ENCODE assay signal across 8 cellular contexts in the genomic region with DNA sequence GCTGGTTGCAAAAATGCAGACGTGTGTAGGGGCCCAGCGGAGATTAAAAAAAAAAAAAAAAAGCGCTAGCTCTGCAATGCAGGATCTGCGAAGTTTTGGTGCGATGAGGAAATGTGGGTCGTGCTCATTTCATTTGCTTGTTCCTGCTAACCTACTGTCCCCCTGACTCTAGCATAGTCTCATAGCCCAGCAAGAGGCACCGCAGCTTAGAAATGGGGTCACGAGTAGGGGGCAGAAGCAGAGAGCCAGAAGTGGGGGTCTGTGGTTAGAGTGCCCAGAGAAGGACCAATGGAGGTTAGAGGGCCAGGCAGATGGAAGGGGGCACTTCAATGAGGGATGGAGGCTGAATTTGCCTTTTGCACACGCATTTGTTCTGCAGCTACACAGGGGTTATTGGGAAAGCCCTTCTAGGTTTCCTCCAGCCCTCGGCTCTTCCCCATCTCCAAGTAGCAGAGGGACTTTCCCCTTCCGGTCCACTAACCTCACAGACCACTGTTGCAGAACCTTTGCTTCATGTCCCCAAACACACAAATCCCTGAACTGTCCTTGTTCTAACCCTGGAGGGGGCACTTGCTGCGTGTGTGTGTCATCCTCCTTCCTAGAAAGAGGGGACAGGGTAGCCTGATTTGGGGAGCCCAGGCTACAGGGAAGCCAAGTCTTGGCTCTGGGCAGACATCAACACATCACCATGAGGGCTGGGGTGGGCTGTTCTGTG. TPM values are rescaled to one million over a fixed set of nuclear protein-coding genes. Genes with fewer than 3 reads are reported as not detected.
DNase-seq lines count a peak whose midpoint lies in the region; ATAC-seq and TF ChIP-seq lines count a peak whose summit lies in the region.

No MANE protein-coding gene starts in this region.

- no peak for TF ChIP-seq CTCF in left ventricle myocardium inferior (IDR thresholded peaks at IDR 0.05; ENCODE audit: borderline replicate concordance)
- peak in 1 of 3 donors; percentile 13 for TF ChIP-seq CTCF in breast epithelium (IDR thresholded peaks at IDR 0.05)

- TF ChIP-seq POLR2A in breast epithelium (IDR thresholded peaks at IDR 0.05) = no peak

- peak overlapping the region; percentile 72 for H3K9ac ChIP-seq in muscle layer of colon (ENCODE audit: low read length)

- intact Hi-C loops in left ventricle myocardium inferior (cut with micrococcal nuclease) (no loop called here), left ventricle myocardium superior (cut with micrococcal nuclease) (no loop called here), breast epithelium (cut with DNase I; ENCODE audit: low total_unique reads) (no loop called here), aorta (cut with DNase I) (loop anchor here in 1 of 2 donors (10.0 kb wide), 1 partner anchor 177 kb away; a partner anchor contains a TSS)

- WGBS in aorta, 2 donors = 37 to 48% methylated on average over 12 of the region's 12 CpGs

- DNase-seq in left ventricle myocardium inferior (peak; percentile 25), left ventricle myocardium superior (no peak), breast epithelium (ENCODE audit: low spot score in 2 of 2) (peak in 1 of 2 donors; percentile 37), aorta (peak in 1 of 2 donors; percentile 56), activated gamma-delta T cell (lab: John Stamatoyannopoulos, UW) (no peak)
- DNase-seq in effector CD8-positive, alpha-beta T cell (lab: John Stamatoyannopoulos, UW) = no peak

- no peaks in the 10 kb centered on the region for H3K27me3 ChIP-seq in left ventricle myocardium inferior (ENCODE audit: low read depth)
- no peaks in the 10 kb centered on the region for H3K27me3 ChIP-seq in breast epithelium
- no peaks in the 10 kb centered on the region for H3K27me3 ChIP-seq in muscle layer of colon (ENCODE audit: control insufficient read depth in 1 of 2, insufficient read depth in 2 of 2, low read length in 2 of 2)
- no peaks in the 10 kb centered on the region for H3K27me3 ChIP-seq in aorta (ENCODE audit: control insufficient read depth in 1 of 2, insufficient read depth in 2 of 2, low read length in 1 of 2)

- H3K36me3 ChIP-seq in left ventricle myocardium inferior = no peaks in the 10 kb centered on the region
- no peaks in the 10 kb centered on the region for H3K36me3 ChIP-seq in breast epithelium
- H3K36me3 ChIP-seq in muscle layer of colon (ENCODE audit: insufficient read depth, low read length) = no peaks in the 10 kb centered on the region
- H3K36me3 ChIP-seq in aorta (ENCODE audit: control insufficient read depth in 1 of 2, insufficient read depth in 2 of 2, low read length in 1 of 2) = no peaks in the 10 kb centered on the region

- H3K27ac ChIP-seq in left ventricle myocardium inferior (replicated peaks) (peak overlapping the region; percentile 100), breast epithelium (peak overlapping the region; percentile 98 to 99), muscle layer of colon (ENCODE audit: low read depth, low read length) (peak overlapping the region; percentile 92), aorta (ENCODE audit: low read depth in 1 of 2, low read length in 2 of 2) (peak overlapping the region; percentile 48 to 99)

- ATAC-seq in left ventricle myocardium superior (no peak), aorta (ENCODE audit: low FRiP score) (no peak), HG02938 (IDR thresholded peaks at IDR 0.05; ENCODE audit: unreplicated experiment) (no peak)

- H3K4me1 ChIP-seq in left ventricle myocardium inferior = peaks cover 100% of the 10 kb centered on the region
- peaks cover 13 to 72% of the 10 kb centered on the region in 2 donors for H3K4me1 ChIP-seq in breast epithelium
- peaks cover 96% of the 10 kb centered on the region for H3K4me1 ChIP-seq in muscle layer of colon (ENCODE audit: insufficient read depth, low read length)
- H3K4me1 ChIP-seq in aorta (ENCODE audit: control insufficient read depth in 1 of 2, insufficient read depth in 2 of 2, low read length in 2 of 2) = peaks cover 3 to 4% of the 10 kb centered on the region in 2 donors

- no peaks in the 10 kb centered on the region for H3K9me3 ChIP-seq in left ventricle myocardium inferior (replicated peaks)
- H3K9me3 ChIP-seq in breast epithelium = no peaks in the 10 kb centered on the region
- no peaks in the 10 kb centered on the region for H3K9me3 ChIP-seq in muscle layer of colon (ENCODE audit: low read length)
- H3K9me3 ChIP-seq in aorta (ENCODE audit: control insufficient read depth, low read length) = no peaks in the 10 kb centered on the region

- H3K4me3 ChIP-seq in left ventricle myocardium inferior (peak overlapping the region; percentile 26), breast epithelium (peak overlapping the region in 2 of 3 donors; percentile 15 to 38), muscle layer of colon (ENCODE audit: low read depth in 1 of 2, low read length in 2 of 2) (peak overlapping the region in 1 of 2 donors; percentile 54), aorta (ENCODE audit: low read length in 2 of 2) (no peak overlapping the region)

RNA-seq across cellular contexts. Expression of a gene that starts 7.0 kb away (rescaled TPM):
- total RNA-seq in left ventricle myocardium inferior (19.1 TPM), left ventricle myocardium superior (21.5 TPM), breast epithelium (10 to 100 TPM in 1 of 3 donors, 1 to 10 TPM in 2; 8.8 to 10.5 (median 9.2) TPM), aorta (10 to 100 TPM; 18.4 to 53.6 TPM)
- 10 to 100 TPM in 1 of 2 donors, 1 to 10 TPM in 1; 8.6 to 28.5 TPM for polyA plus RNA-seq in aorta

RNA-seq across cellular contexts. Expression of a gene that starts 14.3 kb away (rescaled TPM):
- total RNA-seq in left ventricle myocardium inferior = 39.8 TPM
- 49.1 TPM for total RNA-seq in left ventricle myocardium superior
- total RNA-seq in breast epithelium = 10 to 100 TPM; 49.3 to 79.3 (median 78.2) TPM
- total RNA-seq in aorta = 100 to 1,000 TPM in 1 of 2 donors, 10 to 100 TPM in 1; 81.0 to 100 TPM
- 100 to 1,000 TPM in 1 of 2 donors, 10 to 100 TPM in 1; 21.2 to 171 TPM for polyA plus RNA-seq in aorta

RNA-seq across cellular contexts. Expression of a gene that starts 32.9 kb away (rescaled TPM):
- total RNA-seq in left ventricle myocardium inferior = 44.0 TPM
- total RNA-seq in left ventricle myocardium superior = 48.1 TPM
- total RNA-seq in breast epithelium = 10 to 100 TPM; 57.4 to 67.0 (median 65.1) TPM
- 100 to 1,000 TPM; 115 to 116 TPM for total RNA-seq in aorta
- polyA plus RNA-seq in aorta = 10 to 100 TPM; 68.3 to 94.7 TPM

RNA-seq across cellular contexts. Expression of a gene that starts 44.7 kb away (rescaled TPM):
- total RNA-seq in left ventricle myocardium inferior (78.3 TPM), left ventricle myocardium superior (98.1 TPM), breast epithelium (10 to 100 TPM; 41.6 to 61.0 (median 48.1) TPM), aorta (10 to 100 TPM; 53.7 to 62.3 TPM)
- polyA plus RNA-seq in aorta = 10 to 100 TPM; 38.9 to 52.1 TPM

RNA-seq across cellular contexts. Expression of a gene that starts 53.2 kb away (rescaled TPM):
- 58.2 TPM for total RNA-seq in left ventricle myocardium inferior
- total RNA-seq in left ventricle myocardium superior = 56.9 TPM
- 10 to 100 TPM; 50.7 to 74.7 (median 59.7) TPM for total RNA-seq in breast epithelium
- 10 to 100 TPM; 60.8 to 70.9 TPM for total RNA-seq in aorta
- 10 to 100 TPM; 20.7 to 66.5 TPM for polyA plus RNA-seq in aorta

Comparison
In these comparisons a context has a peak if more than half of its experiments do, and no peak if none do; other contexts are left out.
1. H3K4me3 ChIP-seq: peak in left ventricle myocardium inferior (single experiment) and breast epithelium (2 of 3); none in aorta (0 of 2).
2. Peak in every context shown above with its lines, with median percentiles within 50 percentile points of each other: H3K27ac ChIP-seq.